In the genomic region with DNA sequence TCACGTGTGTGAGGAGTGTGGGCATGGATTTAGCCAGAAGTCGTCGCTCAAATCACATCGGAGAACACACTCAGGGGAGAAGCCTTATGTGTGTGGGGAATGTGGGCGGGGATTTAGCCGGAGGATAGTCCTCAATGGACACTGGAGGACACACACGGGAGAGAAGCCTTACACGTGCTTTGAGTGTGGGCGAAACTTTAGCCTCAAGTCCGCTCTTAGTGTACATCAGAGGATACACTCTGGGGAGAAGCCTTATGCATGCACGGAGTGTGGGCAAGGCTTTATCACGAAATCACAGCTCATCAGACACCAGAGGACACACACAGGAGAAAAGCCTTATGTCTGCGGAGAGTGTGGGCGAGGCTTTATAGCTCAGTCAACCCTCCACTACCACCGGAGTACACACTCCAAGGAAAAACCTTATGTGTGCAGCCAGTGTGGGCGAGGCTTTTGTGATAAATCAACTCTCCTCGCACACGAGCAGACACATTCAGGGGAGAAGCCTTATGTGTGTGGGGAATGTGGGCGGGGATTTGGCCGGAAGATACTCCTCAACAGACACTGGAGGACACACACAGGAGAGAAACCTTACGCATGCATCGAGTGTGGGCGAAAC, we compare ENCODE assay signal across 10 cellular contexts. TPM values are rescaled to one million over a fixed set of nuclear protein-coding genes. Genes with fewer than 3 reads are reported as not detected.
DNase-seq lines count a peak whose midpoint lies in the region; ATAC-seq and TF ChIP-seq lines count a peak whose summit lies in the region.
"Had no signal": no experiment of that assay in that cellular context is flagged by ENCODE, and none has a peak within 500 bp of the region (broad histone marks: within the 10 kb centered on the region; RNA-seq: fewer than 3 reads in every experiment).

No MANE protein-coding gene starts in this region.

- 81 to 90% methylated on average over 23 of the region's 23 CpGs for WGBS in lung, 2 donors
- 73 to 77% (median 75%) methylated on average over 23 of the region's 23 CpGs for WGBS in psoas muscle, 3 donors
- 78 to 92% (median 81%) methylated on average over 21 to 23 of the region's 23 CpGs for WGBS in adrenal gland, 4 donors

- DNase-seq in SW480 (ENCODE audit: low spot score) (peak; percentile 78), lung (ENCODE audit: low spot score) (no peak), psoas muscle (no peak), adrenal gland (no peak), D341Med (ENCODE audit: low spot score) (no peak)
- DNase-seq in activated effector memory CD4-positive, alpha-beta T cell treated with Interleukin-2 at 50 U/mL for 16 hours: peak; percentile 10
- peak; percentile 27 to 63 for DNase-seq in stimulated activated CD8-positive, alpha-beta memory T cell treated with anti-CD3 and anti-CD28 coated beads, Interleukin-2, amount 100 ng/mL, for 48 hours (ENCODE audit: low read depth in 2 of 2)
- DNase-seq: amniotic stem cell had no signal

- ATAC-seq in lung (ENCODE audit: insufficient read depth, low FRiP score): peak; percentile 15
- no peak for ATAC-seq in psoas muscle
- no peak for ATAC-seq in GM21447 (IDR thresholded peaks at IDR 0.05; ENCODE audit: unreplicated experiment)

- H3K36me3 ChIP-seq in lung (ENCODE audit: control insufficient read depth in 2 of 2, insufficient read depth in 2 of 2, low read length in 2 of 2) (peaks cover 2 to 9% of the 10 kb centered on the region in 2 donors), psoas muscle (ENCODE audit: insufficient read depth in 1 of 2, low read depth in 1 of 2) (peaks cover 2 to 43% of the 10 kb centered on the region in 2 donors), adrenal gland (replicated peaks in 1 of 2) (peaks cover 0 to 22% of the 10 kb centered on the region in 2 donors)

- H3K4me3 ChIP-seq in lung (no peak overlapping the region), psoas muscle (no peak overlapping the region), adrenal gland (no peak overlapping the region)

- no peaks in the 10 kb centered on the region for H3K4me1 ChIP-seq in lung (ENCODE audit: control insufficient read depth in 2 of 2, insufficient read depth in 2 of 2, low read length in 2 of 2)
- no peaks in the 10 kb centered on the region for H3K4me1 ChIP-seq in psoas muscle
- H3K4me1 ChIP-seq in adrenal gland (replicated peaks in 1 of 2): no peaks in the 10 kb centered on the region

- H3K9me3 ChIP-seq in lung (ENCODE audit: control insufficient read depth in 2 of 2, insufficient read depth in 1 of 2, low read length in 1 of 2) (no peaks in the 10 kb centered on the region), psoas muscle (no peaks in the 10 kb centered on the region), adrenal gland (replicated peaks in 1 of 3) (no peaks in the 10 kb centered on the region)

- TF ChIP-seq POLR2A in adrenal gland (IDR thresholded peaks at IDR 0.05): no peak

- H3K27me3 ChIP-seq in lung (ENCODE audit: control insufficient read depth, insufficient read depth): no peaks in the 10 kb centered on the region
- no peaks in the 10 kb centered on the region for H3K27me3 ChIP-seq in psoas muscle (ENCODE audit: insufficient read depth in 3 of 3, low read length in 2 of 3)
- H3K27me3 ChIP-seq in adrenal gland: no peaks in the 10 kb centered on the region

- no peak overlapping the region for H3K27ac ChIP-seq in lung (ENCODE audit: low read depth in 1 of 2, low read length in 1 of 2)
- H3K27ac ChIP-seq in psoas muscle: no peak overlapping the region
- no peak overlapping the region for H3K27ac ChIP-seq in adrenal gland

- intact Hi-C loops in psoas muscle (cut with DNase I) (no loop called here), adrenal gland (cut with DNase I) (no loop called here)

- TF ChIP-seq CTCF in lung (IDR thresholded peaks at IDR 0.05; ENCODE audit: control extremely low read depth, extremely low read depth): no peak
- no peak for TF ChIP-seq CTCF in psoas muscle (IDR thresholded peaks at IDR 0.05)
- no peak for TF ChIP-seq CTCF in adrenal gland (IDR thresholded peaks at IDR 0.05)

RNA-seq across cellular contexts. Expression of a gene that starts 28.1 kb away (rescaled TPM):
- 10 to 100 TPM; 13.1 to 14.7 TPM for total RNA-seq in lung
- polyA plus RNA-seq in lung: 1 to 10 TPM; 3.4 to 6.8 TPM
- total RNA-seq in psoas muscle: 1 to 10 TPM; 1.3 to 8.1 (median 3.2) TPM
- polyA plus RNA-seq in psoas muscle: 1 to 10 TPM; 2.3 to 9.4 (median 2.6) TPM
- total RNA-seq in adrenal gland: 10 to 100 TPM in 7 of 8 donors, 1 to 10 TPM in 1; 8.7 to 30.9 (median 12.6) TPM
- 10 to 100 TPM in 2 of 3 donors, 1 to 10 TPM in 1; 4.1 to 22.5 (median 11.6) TPM for polyA plus RNA-seq in adrenal gland

RNA-seq across cellular contexts. Expression of a gene that starts 32.1 kb away (rescaled TPM):
- total RNA-seq in lung (10 to 100 TPM; 27.1 to 35.4 TPM), psoas muscle (10 to 100 TPM; 15.7 to 22.9 (median 20.6) TPM), adrenal gland (10 to 100 TPM; 17.9 to 38.1 (median 24.7) TPM)
- polyA plus RNA-seq in lung (10 to 100 TPM; 18.2 to 19.3 TPM), psoas muscle (10 to 100 TPM; 21.7 to 28.8 (median 26.3) TPM), adrenal gland (10 to 100 TPM in 2 of 3 donors, 1 to 10 TPM in 1; 9.7 to 15.5 (median 12.6) TPM)

RNA-seq across cellular contexts. Expression of a gene that starts 45.7 kb away (rescaled TPM):
- total RNA-seq in lung: 1 to 10 TPM; 1.3 to 1.9 TPM
- polyA plus RNA-seq in lung: 1 to 10 TPM; 1.5 to 5.5 TPM
- total RNA-seq in psoas muscle: under 1 TPM in 1 of 4 donors, not detected in 3; 0.49 TPM
- under 1 TPM in 1 of 3 donors, not detected in 2; 0.09 TPM for polyA plus RNA-seq in psoas muscle
- not detected for total RNA-seq in adrenal gland
- under 1 TPM in 2 of 3 donors, not detected in 1; 0.17 to 0.56 TPM for polyA plus RNA-seq in adrenal gland
- total RNA-seq: skeletal muscle tissue had no signal

Comparison
In these comparisons a context has a peak if more than half of its experiments do, and no peak if none do; other contexts are left out.
1. DNase-seq: peak in SW480 (single experiment), activated effector memory CD4-positive, alpha-beta T cell treated with Interleukin-2 at 50 U/mL for 16 hours (single experiment) and stimulated activated CD8-positive, alpha-beta memory T cell treated with anti-CD3 and anti-CD28 coated beads, Interleukin-2, amount 100 ng/mL, for 48 hours (2 of 2); none in lung (single experiment), psoas muscle (0 of 2), adrenal gland (0 of 7) and D341Med (single experiment).